ENCODE assay signal across 8 cellular contexts in the genomic region with DNA sequence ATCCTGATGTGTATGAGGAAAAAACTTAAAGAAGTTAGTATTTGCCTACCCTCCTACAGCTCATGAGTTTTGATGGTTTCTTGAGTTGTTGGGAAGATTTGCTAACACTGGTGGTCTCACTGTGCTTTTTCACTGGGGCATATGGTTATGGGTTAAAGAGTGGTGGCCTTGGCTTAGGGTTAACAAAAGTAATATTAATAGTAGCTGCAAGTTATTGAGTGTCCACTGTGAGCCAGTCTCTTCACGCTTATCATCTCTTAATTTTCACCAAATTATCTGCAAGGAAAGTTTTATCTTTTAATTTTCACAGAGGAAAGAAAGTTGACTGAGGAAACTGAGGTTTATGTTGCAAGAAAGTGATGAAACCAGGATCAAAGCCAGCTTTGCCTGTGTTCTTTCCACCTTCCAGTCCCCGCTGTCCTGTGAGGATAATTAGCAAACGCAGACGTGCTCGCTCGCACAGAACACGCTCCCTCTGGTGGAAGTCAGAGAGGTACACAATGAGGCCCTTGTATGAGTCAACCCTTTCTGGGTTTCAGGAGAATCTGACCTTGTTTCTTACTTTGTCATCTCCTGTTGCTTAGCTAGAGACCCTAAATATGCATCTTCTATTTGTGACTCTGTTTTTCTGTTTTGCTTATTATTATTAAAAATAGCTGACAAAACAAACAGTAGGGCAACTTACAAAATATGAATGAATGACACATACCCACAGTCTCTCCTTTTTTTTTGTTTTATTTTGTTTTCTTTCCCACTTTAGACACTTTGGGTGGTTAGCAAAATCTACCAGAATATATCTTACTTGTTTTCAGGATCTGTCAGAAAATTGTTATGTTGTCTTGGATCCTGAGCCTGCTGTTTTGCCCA.
DNase-seq lines count a peak whose midpoint lies in the region; ATAC-seq and TF ChIP-seq lines count a peak whose summit lies in the region.

No MANE protein-coding gene starts in this region.

- no peak for TF ChIP-seq POLR2A in right lobe of liver (IDR thresholded peaks at IDR 0.05)

- 20% methylated on average over 7 of the region's 7 CpGs for WGBS in right lobe of liver (ENCODE audit: insufficient coverage, low coverage, low lambda C conversion rate, missing lambda C conversion rate)

- peak overlapping the region; percentile 34 for H3K27ac Mint-ChIP-seq in chondrocyte (ENCODE audit: unreplicated experiment)

- H3K4me3 Mint-ChIP-seq in chondrocyte (ENCODE audit: unreplicated experiment) = no peak overlapping the region

- intact Hi-C loops in right lobe of liver (cut with DNase I) = no loop called here

- no peaks in the 10 kb centered on the region for H3K9me3 Mint-ChIP-seq in chondrocyte (ENCODE audit: low read depth)

- H3K27me3 ChIP-seq in right lobe of liver = no peaks in the 10 kb centered on the region

- no peaks in the 10 kb centered on the region for H3K9me3 ChIP-seq in right lobe of liver

- no peaks in the 10 kb centered on the region for H3K36me3 Mint-ChIP-seq in chondrocyte (ENCODE audit: low read depth)

- H3K27ac ChIP-seq in right lobe of liver = no peak overlapping the region

- no peak overlapping the region for H3K4me3 ChIP-seq in right lobe of liver

- DNase-seq in AG08395 (ENCODE audit: low spot score) (peak; percentile 73), NCI-H2171 (lab: John Stamatoyannopoulos, UW) (peak; percentile 4), chondrocyte (ENCODE audit: low spot score) (no peak), right lobe of liver (peak; percentile 52 to 81 (median 61))
- DNase-seq in stimulated activated CD8-positive, alpha-beta memory T cell treated with anti-CD3 and anti-CD28 coated beads, Interleukin-12 subunit alpha, Interleukin-12 subunit beta, amount 100 ng/mL, for 1 hour (ENCODE audit: low read depth) = peak; percentile 27

- no peaks in the 10 kb centered on the region for H3K36me3 ChIP-seq in right lobe of liver

- ATAC-seq in GM18511 (IDR thresholded peaks at IDR 0.05; ENCODE audit: unreplicated experiment) = peak; percentile 88
- ATAC-seq in HG02973 (IDR thresholded peaks at IDR 0.05; ENCODE audit: unreplicated experiment) = peak; percentile 94
- ATAC-seq in activated CD4-positive, CD25-positive, alpha-beta regulatory T cell treated with anti-CD3 and anti-CD28 coated beads, Interleukin-2, amount 50 U/mL, for 24 hours = peak; percentile 86
- peak; percentile 75 to 96 (median 88) for ATAC-seq in right lobe of liver

- H3K4me1 ChIP-seq in right lobe of liver = no peaks in the 10 kb centered on the region

- peaks cover 32% of the 10 kb centered on the region for H3K4me1 Mint-ChIP-seq in chondrocyte (ENCODE audit: low read depth)

- peak; percentile 83 for TF ChIP-seq CTCF in chondrocyte (IDR thresholded peaks at IDR 0.05)
- peak; percentile 54 to 74 (median 64) for TF ChIP-seq CTCF in right lobe of liver (IDR thresholded peaks at IDR 0.05)

- H3K27me3 Mint-ChIP-seq in chondrocyte (ENCODE audit: low read depth) = no peaks in the 10 kb centered on the region
